Comparison of ENCODE assay signal across 8 cellular contexts in the genomic region with DNA sequence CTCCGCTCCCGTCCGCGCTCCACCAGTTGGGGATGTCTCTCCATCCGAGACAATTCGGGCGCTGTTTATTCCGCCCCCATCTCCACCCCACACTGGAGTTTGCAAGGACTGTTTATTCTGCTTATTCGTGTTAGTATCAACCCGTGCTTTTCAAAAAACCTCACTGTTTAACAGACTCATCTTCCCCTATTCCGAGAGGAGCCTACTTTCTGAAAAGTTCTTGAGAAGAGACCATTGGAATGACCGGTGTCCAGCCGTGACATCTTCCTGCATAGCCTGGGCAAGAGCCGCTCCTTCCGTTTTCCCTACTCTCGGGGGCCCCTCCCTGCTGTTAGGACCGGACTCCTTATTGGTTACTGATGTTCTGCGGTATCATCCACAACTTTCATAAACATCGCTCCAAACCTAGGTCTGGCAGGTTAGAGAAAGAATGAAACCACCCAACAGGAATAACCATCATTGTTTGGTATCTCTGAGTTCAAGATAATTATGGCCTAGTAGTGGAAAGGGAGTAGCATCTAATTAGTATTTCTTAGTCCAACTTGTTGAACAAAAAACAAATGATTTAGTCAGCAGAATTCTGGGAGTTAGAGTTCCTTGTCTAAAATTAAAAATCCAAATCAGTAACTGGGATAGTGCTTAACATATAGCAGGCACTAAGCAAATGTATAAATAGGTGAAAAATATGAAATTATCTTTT. TPM values are rescaled to one million over a fixed set of nuclear protein-coding genes. Genes with fewer than 3 reads are reported as not detected.
DNase-seq lines count a peak whose midpoint lies in the region; ATAC-seq and TF ChIP-seq lines count a peak whose summit lies in the region.

No MANE protein-coding gene starts in this region.

- CTCF ChIA-PET in AG04449 (lab: Yijun Ruan, JAX): interaction anchor here (0.6 kb wide), 1 partner anchor 186 kb away, joined by 3 read pairs; no protein-coding TSS in a partner anchor

- no peaks in the 10 kb centered on the region for H3K27me3 Mint-ChIP-seq in activated CD4-positive, alpha-beta T cell treated with anti-CD3 and anti-CD28 coated beads, Interleukin-2, amount 10 ng/mL, durations not matched to agents 24 days and 14 days

- WGBS in right lobe of liver (ENCODE audit: insufficient coverage, low coverage, low lambda C conversion rate, missing lambda C conversion rate): 0% methylated on average over 19 of the region's 19 CpGs

- intact Hi-C loops in activated CD4-positive, alpha-beta T cell treated with anti-CD3 and anti-CD28 coated beads, Interleukin-2, amount 10 ng/mL, durations not matched to agents 24 days and 14 days (cut with micrococcal nuclease): loop anchor here (2.0 to 5.0 kb wide), 7 partner anchors 42 to 365 kb away; partner anchors contain the start of genes CLCC1, ELAPOR1, GPSM2 and HENMT1
- intact Hi-C loops in right lobe of liver (cut with DNase I): no loop called here

- H3K36me3 Mint-ChIP-seq in activated CD4-positive, alpha-beta T cell treated with anti-CD3 and anti-CD28 coated beads, Interleukin-2, amount 10 ng/mL, durations not matched to agents 24 days and 14 days (ENCODE audit: low read depth): peaks cover 16% of the 10 kb centered on the region

- no peaks in the 10 kb centered on the region for H3K9me3 ChIP-seq in effector memory CD4-positive, alpha-beta T cell (ENCODE audit: control insufficient read depth, low read length)
- no peaks in the 10 kb centered on the region for H3K9me3 ChIP-seq in right lobe of liver

- no peak for TF ChIP-seq POLR2A in GM18505 (IDR thresholded peaks at IDR 0.05; ENCODE audit: borderline replicate concordance, extremely low read depth, insufficient read depth, insufficient read length)
- no peak for TF ChIP-seq POLR2A in right lobe of liver (IDR thresholded peaks at IDR 0.05)

- H3K27ac ChIP-seq in effector memory CD4-positive, alpha-beta T cell (ENCODE audit: insufficient read depth, low read length, poor library complexity, severe bottlenecking): peak overlapping the region; percentile 91
- H3K27ac ChIP-seq in right lobe of liver: peak overlapping the region; percentile 85 to 98 (median 94)

- H3K4me3 ChIP-seq in AG04449 (ENCODE audit: low read depth, low read length): peak overlapping the region; percentile 97
- peak overlapping the region; percentile 77 for H3K4me3 ChIP-seq in effector memory CD4-positive, alpha-beta T cell (ENCODE audit: insufficient read depth, low read depth, low read length, poor library complexity, severe bottlenecking)
- H3K4me3 ChIP-seq in right lobe of liver: peak overlapping the region; percentile 72 to 85 (median 84)

- H3K9me3 Mint-ChIP-seq in activated CD4-positive, alpha-beta T cell treated with anti-CD3 and anti-CD28 coated beads, Interleukin-2, amount 10 ng/mL, durations not matched to agents 24 days and 14 days: no peaks in the 10 kb centered on the region

- no peaks in the 10 kb centered on the region for H3K27me3 ChIP-seq in effector memory CD4-positive, alpha-beta T cell (replicated peaks; ENCODE audit: control insufficient read depth, insufficient read depth, low read length, poor library complexity, severe bottlenecking)
- H3K27me3 ChIP-seq in right lobe of liver: no peaks in the 10 kb centered on the region

- TF ChIP-seq CTCF in AG04449 (IDR thresholded peaks at IDR 0.05; ENCODE audit: insufficient read depth, low read length, missing control alignments): no peak
- no peak for TF ChIP-seq CTCF in right lobe of liver (IDR thresholded peaks at IDR 0.05)

- H3K4me1 ChIP-seq in effector memory CD4-positive, alpha-beta T cell (ENCODE audit: control insufficient read depth, insufficient read depth, low read length, poor library complexity, severe bottlenecking): no peaks in the 10 kb centered on the region
- H3K4me1 ChIP-seq in right lobe of liver: peaks cover 0 to 5% (median 2%) of the 10 kb centered on the region in 4 donors

- DNase-seq in AG04449 (ENCODE audit: low read depth, low spot score): peak; percentile 36
- DNase-seq in NCI-H345 treated with DMSO at 0.1 percent for 48 hours (lab: John Stamatoyannopoulos, UW; ENCODE audit: unreplicated experiment): peak; percentile 40
- DNase-seq in activated CD4-positive, alpha-beta T cell treated with anti-CD3 and anti-CD28 coated beads, Interleukin-2, amount 10 ng/mL, durations not matched to agents 24 days and 14 days: peak; percentile 83
- DNase-seq in effector memory CD4-positive, alpha-beta T cell: peak; percentile 10 to 34 (median 16)
- DNase-seq in right lobe of liver: peak; percentile 71 to 75 (median 74)
- DNase-seq in stimulated activated CD4-positive, alpha-beta T cell treated with anti-CD3 and anti-CD28 coated beads, Interleukin-4, amount 100 ng/mL, for 48 hours (ENCODE audit: low read depth in 2 of 2): peak; percentile 11 to 16

- H3K4me1 Mint-ChIP-seq in activated CD4-positive, alpha-beta T cell treated with anti-CD3 and anti-CD28 coated beads, Interleukin-2, amount 10 ng/mL, durations not matched to agents 24 days and 14 days: peaks cover 27% of the 10 kb centered on the region

- peak overlapping the region; percentile 97 for H3K4me3 Mint-ChIP-seq in activated CD4-positive, alpha-beta T cell treated with anti-CD3 and anti-CD28 coated beads, Interleukin-2, amount 10 ng/mL, durations not matched to agents 24 days and 14 days

- no peaks in the 10 kb centered on the region for H3K36me3 ChIP-seq in effector memory CD4-positive, alpha-beta T cell (ENCODE audit: control insufficient read depth, insufficient read depth, low read length)
- peaks cover 0 to 4% (median 0%) of the 10 kb centered on the region in 4 donors for H3K36me3 ChIP-seq in right lobe of liver

- H3K27ac Mint-ChIP-seq in activated CD4-positive, alpha-beta T cell treated with anti-CD3 and anti-CD28 coated beads, Interleukin-2, amount 10 ng/mL, durations not matched to agents 24 days and 14 days: peak overlapping the region; percentile 97

- POLR2A ChIA-PET in AG04449 (lab: Yijun Ruan, JAX): interaction anchor here (0.6 to 1.0 kb wide), 4 partner anchors 17 to 69 kb away, joined by 3 read pairs; partner anchors contain the start of gene PRPF38B

- ATAC-seq in GM18505 (IDR thresholded peaks at IDR 0.05; ENCODE audit: unreplicated experiment) (peak; percentile 20), HG03108 (IDR thresholded peaks at IDR 0.05; ENCODE audit: unreplicated experiment) (peak; percentile 29), right lobe of liver (peak; percentile 54 to 65 (median 63))

RNA-seq across cellular contexts. Expression of gene STXBP3, which starts 0.8 kb away (rescaled TPM):
- total RNA-seq in activated CD4-positive, alpha-beta T cell treated with anti-CD3 and anti-CD28 coated beads, Interleukin-2, amount 10 ng/mL, durations not matched to agents 24 days and 14 days: 41.1 and 48.9 TPM in 2 replicates
- total RNA-seq in right lobe of liver: 10 to 100 TPM; 15.3 to 32.2 (median 22.3) TPM

RNA-seq across cellular contexts. Expression of gene FNDC7, which starts 34.6 kb away (rescaled TPM):
- total RNA-seq in activated CD4-positive, alpha-beta T cell treated with anti-CD3 and anti-CD28 coated beads, Interleukin-2, amount 10 ng/mL, durations not matched to agents 24 days and 14 days: not detected in 2 replicates
- total RNA-seq in right lobe of liver: not detected

RNA-seq across cellular contexts. Expression of gene PRPF38B, which starts 55.2 kb away (rescaled TPM):
- total RNA-seq in activated CD4-positive, alpha-beta T cell treated with anti-CD3 and anti-CD28 coated beads, Interleukin-2, amount 10 ng/mL, durations not matched to agents 24 days and 14 days: 89.2 and 90.3 TPM in 2 replicates
- total RNA-seq in right lobe of liver: 10 to 100 TPM in 5 of 6 experiments, 1 to 10 TPM in 1; 8.6 to 20.3 (median 12.6) TPM

Comparison
In these comparisons a context has a peak if more than half of its experiments do, and no peak if none do; other contexts are left out.
1. Peak in every context shown above with its lines: DNase-seq, ATAC-seq, H3K4me3 ChIP-seq and H3K27ac ChIP-seq.
2. DNase-seq: peak in every context shown above with its lines; median percentile 83 in activated CD4-positive, alpha-beta T cell treated with anti-CD3 and anti-CD28 coated beads, Interleukin-2, amount 10 ng/mL, durations not matched to agents 24 days and 14 days; 74 in right lobe of liver; 40 in NCI-H345 treated with DMSO at 0.1 percent for 48 hours; 36 in AG04449; 16 in effector memory CD4-positive, alpha-beta T cell; 14 in stimulated activated CD4-positive, alpha-beta T cell treated with anti-CD3 and anti-CD28 coated beads, Interleukin-4, amount 100 ng/mL, for 48 hours.